19 cellular contexts compared by ENCODE assay signal in the genomic region with DNA sequence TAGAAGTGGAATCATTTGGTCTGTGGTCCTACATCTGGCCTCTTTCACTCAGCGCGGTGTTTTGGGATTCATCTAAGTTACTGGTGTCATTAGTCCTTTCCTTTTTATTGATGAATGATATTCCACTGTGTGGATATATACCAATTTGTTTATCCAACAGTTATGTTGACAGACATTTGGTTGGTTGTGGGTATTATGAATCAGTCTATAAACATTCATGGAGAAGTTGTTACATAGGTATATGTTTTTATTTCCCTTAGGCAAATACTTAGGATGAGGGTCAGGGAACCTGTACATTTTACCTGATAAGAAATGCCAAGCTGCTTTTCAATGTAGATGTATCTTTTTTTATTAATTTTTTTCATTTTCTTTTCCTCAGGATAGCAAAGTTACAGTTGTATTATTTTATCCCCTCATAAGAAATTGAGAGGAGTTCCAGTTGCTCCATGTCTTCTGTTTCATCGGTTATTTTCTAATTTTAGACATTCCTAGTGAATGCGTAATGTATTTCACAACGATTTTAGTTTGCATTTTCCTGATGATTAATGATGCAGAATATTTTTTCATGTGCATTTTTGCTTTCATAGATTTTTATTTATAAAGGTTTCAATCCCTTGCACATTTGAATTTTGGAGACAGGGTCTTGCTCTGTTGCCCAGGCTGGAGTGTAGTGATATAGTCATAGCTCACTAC.
DNase-seq lines count a peak whose midpoint lies in the region; ATAC-seq and TF ChIP-seq lines count a peak whose summit lies in the region.
"Had no signal": no experiment of that assay in that cellular context is flagged by ENCODE, and none has a peak within 500 bp of the region (broad histone marks: within the 10 kb centered on the region; RNA-seq: fewer than 3 reads in every experiment).

No MANE protein-coding gene starts in this region.

- peaks cover 5% of the 10 kb centered on the region for H3K27me3 Mint-ChIP-seq in endothelial cell (ENCODE audit: unreplicated experiment)
- no peaks in the 10 kb centered on the region for H3K27me3 Mint-ChIP-seq in activated CD4-positive, alpha-beta T cell treated with anti-CD3 and anti-CD28 coated beads, Interleukin-2, amount 10 ng/mL, durations not matched to agents 24 days and 14 days
- H3K27me3 Mint-ChIP-seq: B cell had no signal

- no peak for TF ChIP-seq CTCF in RWPE1 (conservative IDR thresholded peaks at IDR 0.05; ENCODE audit: low read depth)
- no peak for TF ChIP-seq CTCF in endothelial cell (IDR thresholded peaks at IDR 0.05; ENCODE audit: unreplicated experiment)

- H3K4me3 Mint-ChIP-seq in endothelial cell (ENCODE audit: unreplicated experiment), result peak overlapping the region; percentile 12
- no peak overlapping the region for H3K4me3 Mint-ChIP-seq in activated CD4-positive, alpha-beta T cell treated with anti-CD3 and anti-CD28 coated beads, Interleukin-2, amount 10 ng/mL, durations not matched to agents 24 days and 14 days
- H3K4me3 Mint-ChIP-seq: B cell; T-helper 1 cell treated with Interleukin-12 subunit alpha and Interleukin-12 subunit beta and Interleukin-4 antibody, amounts not matched to agents 30 μg/mL and 1 μg/mL, for 36 hours had no signal

- peak; percentile 71 for DNase-seq in HCEC 1CT
- DNase-seq in RWPE1 (ENCODE audit: low spot score), result no peak
- DNase-seq in endothelial cell (ENCODE audit: low spot score), result no peak
- DNase-seq in left colon, result no peak
- no peak for DNase-seq in activated CD4-positive, alpha-beta T cell treated with anti-CD3 and anti-CD28 coated beads, Interleukin-2, amount 10 ng/mL, durations not matched to agents 24 days and 14 days
- no peak for DNase-seq in DMS153 (lab: John Stamatoyannopoulos, UW)
- DNase-seq in NCI-H1694 treated with DMSO at 0.1 percent for 48 hours (lab: John Stamatoyannopoulos, UW), result no peak
- DNase-seq: DMS 273 treated with DMSO at 0.1 percent for 48 hours, NCI-H1048, NCI-H1436, NCI-H2029, NCI-H2171, NCI-H446 treated with DMSO at 0.1 percent for 48 hours, NCI-H774, RPMI8226 had no signal

- H3K4me1 Mint-ChIP-seq in endothelial cell (ENCODE audit: unreplicated experiment), result peaks cover 23% of the 10 kb centered on the region
- no peaks in the 10 kb centered on the region for H3K4me1 Mint-ChIP-seq in activated CD4-positive, alpha-beta T cell treated with anti-CD3 and anti-CD28 coated beads, Interleukin-2, amount 10 ng/mL, durations not matched to agents 24 days and 14 days
- H3K4me1 Mint-ChIP-seq: B cell had no signal

- CTCF ChIA-PET in RWPE1 (lab: Yijun Ruan, JAX), result no interaction called here

- no peaks in the 10 kb centered on the region for H3K9me3 Mint-ChIP-seq in endothelial cell (ENCODE audit: unreplicated experiment)
- peaks cover 7% of the 10 kb centered on the region for H3K9me3 Mint-ChIP-seq in activated CD4-positive, alpha-beta T cell treated with anti-CD3 and anti-CD28 coated beads, Interleukin-2, amount 10 ng/mL, durations not matched to agents 24 days and 14 days

- peak overlapping the region; percentile 35; the same call in 1 of the 2 replicates for H3K27ac ChIP-seq in RWPE1
- H3K27ac ChIP-seq: KMS-11 had no signal

- POLR2A ChIA-PET in RWPE1 (lab: Yijun Ruan, JAX; ENCODE audit: low non-redundant PET), result no interaction called here

- no peak overlapping the region for H3K27ac Mint-ChIP-seq in endothelial cell (ENCODE audit: unreplicated experiment)
- no peak overlapping the region for H3K27ac Mint-ChIP-seq in activated CD4-positive, alpha-beta T cell treated with anti-CD3 and anti-CD28 coated beads, Interleukin-2, amount 10 ng/mL, durations not matched to agents 24 days and 14 days
- H3K27ac Mint-ChIP-seq: B cell; T-helper 1 cell treated with Interleukin-12 subunit alpha and Interleukin-12 subunit beta and Interleukin-4 antibody, amounts not matched to agents 30 μg/mL and 1 μg/mL, for 36 hours had no signal

- peaks cover 26% of the 10 kb centered on the region for H3K36me3 Mint-ChIP-seq in endothelial cell (ENCODE audit: low read depth, unreplicated experiment)
- peaks cover 8% of the 10 kb centered on the region for H3K36me3 Mint-ChIP-seq in activated CD4-positive, alpha-beta T cell treated with anti-CD3 and anti-CD28 coated beads, Interleukin-2, amount 10 ng/mL, durations not matched to agents 24 days and 14 days (ENCODE audit: low read depth)

- ATAC-seq in left colon, result peak; percentile 28
- no peak for ATAC-seq in GM19023 (IDR thresholded peaks at IDR 0.05; ENCODE audit: unreplicated experiment)

- intact Hi-C loops in left colon (cut with DNase I, micrococcal nuclease), result no loop called here
- intact Hi-C loops in activated CD4-positive, alpha-beta T cell treated with anti-CD3 and anti-CD28 coated beads, Interleukin-2, amount 10 ng/mL, durations not matched to agents 24 days and 14 days (cut with micrococcal nuclease), result no loop called here
